In genomic region chr1:87149166-87150065, GRCh38 we compare ENCODE assay signal across 11 cellular contexts.
A peak's percentile ranks its signal among the peaks of the same experiment; 100 is the strongest.
DNase-seq lines count a peak whose midpoint lies in the region; ATAC-seq and TF ChIP-seq lines count a peak whose summit lies in the region.
"Had no signal": no experiment of that assay in that cellular context is flagged by ENCODE, and none has a peak within 500 bp of the region (broad histone marks: within the 10 kb centered on the region; RNA-seq: fewer than 3 reads in every experiment).

No MANE protein-coding gene starts in this region.

- WGBS in mammary epithelial cell (ENCODE audit: low coverage, missing lambda C conversion rate), result 78% methylated on average over 7 of the region's 7 CpGs

- in situ Hi-C loops in mammary epithelial cell (cut with MboI; ENCODE audit: low sequenced_read_pairs in 2 of 2), result loop anchor here in 1 of 2 donors (25.0 kb wide), 2 partner anchors 138 to 813 kb away; no protein-coding TSS in a partner anchor

- BruUV-seq in mammary epithelial cell (replicated peaks; lab: Mats Ljungman, UMichigan), result no TSS peak

- peaks cover 29 to 53% of the 10 kb centered on the region in 2 donors for H3K27me3 Mint-ChIP-seq in stimulated activated naive B cell treated with anti-CD40 and anti-IgM and Interleukin-4, amounts not matched to agents 10 μg/mL and 1 μg/mL and 100 μg/mL, for 72 hours

- CTCF ChIA-PET in mammary epithelial cell (lab: Charles Lee; ENCODE audit: low non-redundant PET), result no interaction called here

- no peak overlapping the region for H3K4me3 Mint-ChIP-seq in stimulated activated naive B cell treated with anti-CD40 and anti-IgM and Interleukin-4, amounts not matched to agents 10 μg/mL and 1 μg/mL and 100 μg/mL, for 72 hours

- peaks cover 0 to 3% of the 10 kb centered on the region in 2 donors for H3K9me3 Mint-ChIP-seq in stimulated activated naive B cell treated with anti-CD40 and anti-IgM and Interleukin-4, amounts not matched to agents 10 μg/mL and 1 μg/mL and 100 μg/mL, for 72 hours

- no peaks in the 10 kb centered on the region for H3K36me3 Mint-ChIP-seq in stimulated activated naive B cell treated with anti-CD40 and anti-IgM and Interleukin-4, amounts not matched to agents 10 μg/mL and 1 μg/mL and 100 μg/mL, for 72 hours
- H3K36me3 Mint-ChIP-seq: naive B cell had no signal

- H4K20me1 ChIP-seq in mammary epithelial cell (ENCODE audit: insufficient read depth, low read length), result no peaks in the 10 kb centered on the region
- H4K20me1 ChIP-seq: BLaER1 had no signal

- no peak overlapping the region for H3K4me2 ChIP-seq in mammary epithelial cell (ENCODE audit: insufficient read depth, low read depth, low read length)

- dilution Hi-C loops in mammary epithelial cell (cut with HindIII; ENCODE audit: low sequenced_read_pairs), result no loop called here

- H2AFZ ChIP-seq in mammary epithelial cell (ENCODE audit: low read depth, low read length), result no peak overlapping the region

- no peak overlapping the region for H3K27ac ChIP-seq in mammary epithelial cell (ENCODE audit: insufficient read depth, low read depth, low read length)
- H3K27ac ChIP-seq: BLaER1 had no signal

- TF ChIP-seq CTCF in AG09309 (IDR thresholded peaks at IDR 0.05; ENCODE audit: control insufficient read depth, insufficient read depth, low read depth, low read length, missing control alignments) (no peak), mammary epithelial cell (conservative IDR thresholded peaks at IDR 0.05 in 1 of 2, IDR thresholded peaks at IDR 0.05 in 1 of 2; ENCODE audit: extremely low read depth in 1 of 2, insufficient read depth in 1 of 2, low read depth in 1 of 2, low read length in 2 of 2) (no peak)

- ATAC-seq in GM19463 (IDR thresholded peaks at IDR 0.05; ENCODE audit: unreplicated experiment), result no peak
- no peak for ATAC-seq in stimulated activated naive B cell treated with anti-CD40 and anti-IgM and Interleukin-4, amounts not matched to agents 10 μg/mL and 1 μg/mL and 100 μg/mL, for 72 hours (replicated peaks)

- H3K27me3 ChIP-seq in mammary epithelial cell (ENCODE audit: insufficient read depth, low read length), result no peaks in the 10 kb centered on the region
- H3K27me3 ChIP-seq: BLaER1 had no signal

- DNase-seq in AG09309 (ENCODE audit: low read depth) (peak; percentile 61), NCI-H146 (lab: John Stamatoyannopoulos, UW) (peak; percentile 44), mammary epithelial cell (peak; percentile 56), kidney tubule cell (ENCODE audit: low spot score) (peak; percentile 62), activated T-cell treated with anti-CD3 and anti-CD28 coated beads for 4 hours (no peak)
- DNase-seq in activated CD4-positive, CD25-positive, alpha-beta regulatory T cell treated with anti-CD3 and anti-CD28 coated beads, Interleukin-2, amount 50 U/mL, for 72 hours, result no peak
- no peak for DNase-seq in stimulated activated naive B cell treated with anti-CD40 and anti-IgM and Interleukin-4, amounts not matched to agents 10 μg/mL and 1 μg/mL and 100 μg/mL, for 72 hours
- DNase-seq: naive B cell, NCI-H774 had no signal

- no peaks in the 10 kb centered on the region for H3K9me3 ChIP-seq in mammary epithelial cell (replicated peaks; ENCODE audit: insufficient read depth, low read length)
- H3K9me3 ChIP-seq: BLaER1 had no signal

- H3K4me3 ChIP-seq in AG09309 (ENCODE audit: control insufficient read depth, low read depth, low read length), result no peak overlapping the region
- no peak overlapping the region for H3K4me3 ChIP-seq in mammary epithelial cell (replicated peaks in 1 of 3; ENCODE audit: insufficient read depth in 1 of 3, low read depth in 2 of 3, low read length in 3 of 3)
- H3K4me3 ChIP-seq: BLaER1 had no signal

- no peak overlapping the region for H3K27ac Mint-ChIP-seq in stimulated activated naive B cell treated with anti-CD40 and anti-IgM and Interleukin-4, amounts not matched to agents 10 μg/mL and 1 μg/mL and 100 μg/mL, for 72 hours

- no peak overlapping the region for H3K9ac ChIP-seq in mammary epithelial cell (ENCODE audit: insufficient read depth, low read length)
- H3K9ac ChIP-seq: BLaER1 had no signal

- H3K36me3 ChIP-seq in mammary epithelial cell (ENCODE audit: insufficient read depth, low read length), result no peaks in the 10 kb centered on the region
- H3K36me3 ChIP-seq: BLaER1 had no signal

- intact Hi-C loops in mammary epithelial cell (cut with micrococcal nuclease), result no loop called here

- peaks cover 8% of the 10 kb centered on the region for H3K4me1 ChIP-seq in mammary epithelial cell (ENCODE audit: insufficient read depth, low read length)

- H3K79me2 ChIP-seq in mammary epithelial cell (ENCODE audit: insufficient read depth, low read length), result no peaks in the 10 kb centered on the region

- H3K4me1 Mint-ChIP-seq in stimulated activated naive B cell treated with anti-CD40 and anti-IgM and Interleukin-4, amounts not matched to agents 10 μg/mL and 1 μg/mL and 100 μg/mL, for 72 hours, result peaks cover 13 to 19% of the 10 kb centered on the region in 2 donors

Comparison
In these comparisons a context has a peak if more than half of its experiments do, and no peak if none do; other contexts are left out.
1. DNase-seq: peak in AG09309 (single experiment), NCI-H146 (single experiment), mammary epithelial cell (single experiment) and kidney tubule cell (single experiment); none in activated CD4-positive, CD25-positive, alpha-beta regulatory T cell treated with anti-CD3 and anti-CD28 coated beads, Interleukin-2, amount 50 U/mL, for 72 hours (single experiment), activated T-cell treated with anti-CD3 and anti-CD28 coated beads for 4 hours (single experiment) and stimulated activated naive B cell treated with anti-CD40 and anti-IgM and Interleukin-4, amounts not matched to agents 10 μg/mL and 1 μg/mL and 100 μg/mL, for 72 hours (single experiment).